ENCODE assay signal across 8 cellular contexts in genomic region chr11:78961186-78961782, GRCh38.
DNase-seq lines count a peak whose midpoint lies in the region; ATAC-seq and TF ChIP-seq lines count a peak whose summit lies in the region.

No MANE protein-coding gene starts in this region.

- no peak overlapping the region for H3K4me3 Mint-ChIP-seq in activated CD4-positive, alpha-beta memory T cell treated with anti-CD3 and anti-CD28 coated beads for 36 hours
- H3K4me3 Mint-ChIP-seq in activated CD4-positive, alpha-beta memory T cell treated with anti-CD3 and anti-CD28 coated beads, Interleukin-2, amount 10 ng/mL, durations not matched to agents 7 days and 5 days, result no peak overlapping the region
- H3K4me3 Mint-ChIP-seq in glutamatergic neuron (ENCODE audit: unreplicated experiment), result peak overlapping the region; percentile 87

- no peaks in the 10 kb centered on the region for H3K36me3 Mint-ChIP-seq in activated CD4-positive, alpha-beta memory T cell treated with anti-CD3 and anti-CD28 coated beads for 36 hours
- no peaks in the 10 kb centered on the region for H3K36me3 Mint-ChIP-seq in activated CD4-positive, alpha-beta memory T cell treated with anti-CD3 and anti-CD28 coated beads, Interleukin-2, amount 10 ng/mL, durations not matched to agents 7 days and 5 days (ENCODE audit: low read depth)
- no peaks in the 10 kb centered on the region for H3K36me3 Mint-ChIP-seq in glutamatergic neuron (ENCODE audit: unreplicated experiment)

- DNase-seq in activated CD4-positive, alpha-beta memory T cell treated with anti-CD3 and anti-CD28 coated beads for 36 hours, result peak; percentile 9
- DNase-seq in activated CD4-positive, alpha-beta memory T cell treated with anti-CD3 and anti-CD28 coated beads, Interleukin-2, amount 10 ng/mL, durations not matched to agents 7 days and 5 days, result no peak
- DNase-seq in RPMI7951 (ENCODE audit: low read depth), result peak; percentile 25
- peak; percentile 33 for DNase-seq in glutamatergic neuron
- no peak for DNase-seq in sciatic nerve (ENCODE audit: low spot score)
- no peak for DNase-seq in LoVo (ENCODE audit: low spot score)
- DNase-seq in effector CD8-positive, alpha-beta T cell (lab: John Stamatoyannopoulos, UW), result no peak

- TF ChIP-seq CTCF in glutamatergic neuron (IDR thresholded peaks at IDR 0.05; ENCODE audit: partially characterized antibody, unreplicated experiment), result no peak

- CTCF ChIA-PET in activated CD4-positive, alpha-beta memory T cell treated with anti-CD3 and anti-CD28 coated beads for 36 hours (lab: Charles Lee), result interaction anchor here (3.8 kb wide), 1 partner anchor 316 kb away, joined by 14 read pairs; no protein-coding TSS in a partner anchor
- CTCF ChIA-PET in activated CD4-positive, alpha-beta memory T cell treated with anti-CD3 and anti-CD28 coated beads, Interleukin-2, amount 10 ng/mL, durations not matched to agents 7 days and 5 days (lab: Charles Lee), result no interaction called here

- POLR2A ChIA-PET in activated CD4-positive, alpha-beta memory T cell treated with anti-CD3 and anti-CD28 coated beads for 36 hours (lab: Charles Lee), result no interaction called here
- POLR2A ChIA-PET in activated CD4-positive, alpha-beta memory T cell treated with anti-CD3 and anti-CD28 coated beads, Interleukin-2, amount 10 ng/mL, durations not matched to agents 7 days and 5 days (lab: Charles Lee), result no interaction called here

- H3K9me3 Mint-ChIP-seq in activated CD4-positive, alpha-beta memory T cell treated with anti-CD3 and anti-CD28 coated beads for 36 hours, result no peaks in the 10 kb centered on the region
- no peaks in the 10 kb centered on the region for H3K9me3 Mint-ChIP-seq in activated CD4-positive, alpha-beta memory T cell treated with anti-CD3 and anti-CD28 coated beads, Interleukin-2, amount 10 ng/mL, durations not matched to agents 7 days and 5 days
- H3K9me3 Mint-ChIP-seq in glutamatergic neuron (ENCODE audit: unreplicated experiment), result peaks cover 2% of the 10 kb centered on the region

- peaks cover 6% of the 10 kb centered on the region for H3K4me1 Mint-ChIP-seq in activated CD4-positive, alpha-beta memory T cell treated with anti-CD3 and anti-CD28 coated beads for 36 hours (ENCODE audit: low read depth)
- H3K4me1 Mint-ChIP-seq in activated CD4-positive, alpha-beta memory T cell treated with anti-CD3 and anti-CD28 coated beads, Interleukin-2, amount 10 ng/mL, durations not matched to agents 7 days and 5 days, result no peaks in the 10 kb centered on the region
- peaks cover 28% of the 10 kb centered on the region for H3K4me1 Mint-ChIP-seq in glutamatergic neuron (ENCODE audit: low read depth, unreplicated experiment)

- no peak overlapping the region for H3K27ac Mint-ChIP-seq in activated CD4-positive, alpha-beta memory T cell treated with anti-CD3 and anti-CD28 coated beads for 36 hours
- no peak overlapping the region for H3K27ac Mint-ChIP-seq in activated CD4-positive, alpha-beta memory T cell treated with anti-CD3 and anti-CD28 coated beads, Interleukin-2, amount 10 ng/mL, durations not matched to agents 7 days and 5 days
- no peak overlapping the region for H3K27ac Mint-ChIP-seq in glutamatergic neuron (ENCODE audit: unreplicated experiment)

- H3K27me3 Mint-ChIP-seq in activated CD4-positive, alpha-beta memory T cell treated with anti-CD3 and anti-CD28 coated beads for 36 hours, result peaks cover 18% of the 10 kb centered on the region
- H3K27me3 Mint-ChIP-seq in activated CD4-positive, alpha-beta memory T cell treated with anti-CD3 and anti-CD28 coated beads, Interleukin-2, amount 10 ng/mL, durations not matched to agents 7 days and 5 days, result peaks cover 21% of the 10 kb centered on the region
- H3K27me3 Mint-ChIP-seq in glutamatergic neuron (ENCODE audit: unreplicated experiment), result no peaks in the 10 kb centered on the region

- intact Hi-C loops in activated CD4-positive, alpha-beta memory T cell treated with anti-CD3 and anti-CD28 coated beads for 36 hours (cut with micrococcal nuclease), result no loop called here
- intact Hi-C loops in sciatic nerve (cut with DNase I), result no loop called here

- ATAC-seq in sciatic nerve (peak; percentile 24), HG02938 (IDR thresholded peaks at IDR 0.05; ENCODE audit: unreplicated experiment) (no peak)

Comparison
In these comparisons a context has a peak if more than half of its experiments do, and no peak if none do; other contexts are left out.
1. DNase-seq: peak in activated CD4-positive, alpha-beta memory T cell treated with anti-CD3 and anti-CD28 coated beads for 36 hours (single experiment), RPMI7951 (single experiment) and glutamatergic neuron (single experiment); none in activated CD4-positive, alpha-beta memory T cell treated with anti-CD3 and anti-CD28 coated beads, Interleukin-2, amount 10 ng/mL, durations not matched to agents 7 days and 5 days (single experiment), sciatic nerve (single experiment), LoVo (single experiment) and effector CD8-positive, alpha-beta T cell (single experiment).